Comparison of ENCODE assay signal across 8 cellular contexts in the genomic region with DNA sequence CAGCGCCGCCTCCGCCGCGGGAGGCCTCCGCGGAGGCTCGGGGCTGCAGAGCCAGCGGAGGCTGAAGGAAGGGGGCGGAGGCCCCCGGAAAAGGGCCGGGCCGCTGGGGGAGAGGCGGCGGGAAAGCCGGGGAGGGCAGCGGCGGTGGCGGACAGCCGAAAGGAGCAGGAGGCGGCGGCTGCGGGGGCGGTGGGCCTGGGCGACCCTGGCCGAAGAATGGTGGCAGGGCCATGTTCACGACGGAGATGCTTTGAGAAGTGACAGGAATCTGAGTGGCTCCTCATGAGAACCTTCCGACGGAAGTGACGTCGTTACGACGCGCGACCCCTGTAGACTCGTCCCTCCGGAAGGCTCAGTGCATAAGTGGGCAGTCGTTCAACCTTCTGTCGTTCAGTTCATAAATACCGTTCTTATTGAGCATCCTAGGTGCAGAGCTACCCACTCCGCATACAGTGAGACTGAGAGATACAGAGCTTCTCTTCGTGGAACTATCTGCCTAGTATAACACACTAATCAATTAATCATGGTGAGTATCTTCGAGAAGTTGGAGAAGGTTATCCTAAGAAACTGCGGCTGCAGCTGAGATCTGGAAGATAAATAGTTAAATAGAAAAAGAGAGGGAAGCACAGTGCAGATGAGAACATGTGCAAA. TPM values are rescaled to one million over a fixed set of nuclear protein-coding genes. Genes with fewer than 3 reads are reported as not detected.
A peak's percentile ranks its signal among the peaks of the same experiment; 100 is the strongest.
DNase-seq lines count a peak whose midpoint lies in the region; ATAC-seq and TF ChIP-seq lines count a peak whose summit lies in the region.

A gene with protein sequence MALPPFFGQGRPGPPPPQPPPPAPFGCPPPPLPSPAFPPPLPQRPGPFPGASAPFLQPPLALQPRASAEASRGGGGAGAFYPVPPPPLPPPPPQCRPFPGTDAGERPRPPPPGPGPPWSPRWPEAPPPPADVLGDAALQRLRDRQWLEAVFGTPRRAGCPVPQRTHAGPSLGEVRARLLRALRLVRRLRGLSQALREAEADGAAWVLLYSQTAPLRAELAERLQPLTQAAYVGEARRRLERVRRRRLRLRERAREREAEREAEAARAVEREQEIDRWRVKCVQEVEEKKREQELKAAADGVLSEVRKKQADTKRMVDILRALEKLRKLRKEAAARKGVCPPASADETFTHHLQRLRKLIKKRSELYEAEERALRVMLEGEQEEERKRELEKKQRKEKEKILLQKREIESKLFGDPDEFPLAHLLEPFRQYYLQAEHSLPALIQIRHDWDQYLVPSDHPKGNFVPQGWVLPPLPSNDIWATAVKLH (minus strand): TSS at position 259 of the 651 bp plus-strand sequence. CDS start 27 bp downstream, at position 232.

- no peaks in the 10 kb centered on the region for H3K27me3 ChIP-seq in duodenal mucosa (ENCODE audit: control insufficient read depth in 1 of 2, insufficient read depth in 2 of 2, low read length in 2 of 2)

- intact Hi-C loops in activated CD4-positive, alpha-beta memory T cell treated with anti-CD3 and anti-CD28 coated beads for 36 hours (cut with micrococcal nuclease): loop anchor here (2.0 to 5.0 kb wide), 2 partner anchors 51 to 164 kb away; a partner anchor contains a TSS
- intact Hi-C loops in lower leg skin (cut with DNase I; ENCODE audit: low total_unique reads): no loop called here

- TF ChIP-seq CTCF in lower leg skin (IDR thresholded peaks at IDR 0.05): no peak

- H3K9me3 ChIP-seq in duodenal mucosa (ENCODE audit: control insufficient read depth in 1 of 2, low read length in 2 of 2): no peaks in the 10 kb centered on the region

- CTCF ChIA-PET in activated CD4-positive, alpha-beta memory T cell treated with anti-CD3 and anti-CD28 coated beads for 36 hours (lab: Charles Lee): interaction anchor here (1.0 to 1.3 kb wide), 2 partner anchors 17 to 164 kb away, joined by 3 to 4 read pairs; no protein-coding TSS in a partner anchor

- H3K27ac ChIP-seq in duodenal mucosa (ENCODE audit: low read depth, low read length): peak within 1 kb of the TSS; percentile 50

- 2% methylated on average over 27 to 30 of the region's 45 CpGs for WGBS in lower leg skin, 2 donors

- ATAC-seq in GM19372 (IDR thresholded peaks at IDR 0.05; ENCODE audit: low read depth, unreplicated experiment) (peak; percentile 78), HG03565 (IDR thresholded peaks at IDR 0.05; ENCODE audit: unreplicated experiment) (peak; percentile 75)

- POLR2A ChIA-PET in activated CD4-positive, alpha-beta memory T cell treated with anti-CD3 and anti-CD28 coated beads for 36 hours (lab: Charles Lee): interaction anchor here (0.5 to 1.0 kb wide), 4 partner anchors 45 to 860 kb away, joined by 3 to 4 read pairs (median 3); a partner anchor contains a TSS

- TF ChIP-seq POLR2A in lower leg skin (IDR thresholded peaks at IDR 0.05): no peak

- H3K4me3 ChIP-seq in duodenal mucosa (ENCODE audit: low read depth in 1 of 2, low read length in 2 of 2): peak within 1 kb of the TSS; percentile 86 to 91
- H3K4me3 ChIP-seq in lower leg skin (ENCODE audit: low read depth, poor library complexity, severe bottlenecking): peak within 1 kb of the TSS; percentile 83

- H3K27me3 Mint-ChIP-seq in activated CD4-positive, alpha-beta memory T cell treated with anti-CD3 and anti-CD28 coated beads for 36 hours: no peaks in the 10 kb centered on the region

- DNase-seq in C1 segment of cervical spinal cord (lab: John Stamatoyannopoulos, UW) (peak; percentile 47 to 89 (median 80)), NCI-H82 (lab: John Stamatoyannopoulos, UW) (peak; percentile 98), lower leg skin (ENCODE audit: low spot score in 2 of 2) (peak; percentile 86 to 96)
- peak; percentile 91 for DNase-seq in activated CD4-positive, alpha-beta memory T cell treated with anti-CD3 and anti-CD28 coated beads for 36 hours
- DNase-seq in stimulated activated CD4-positive, alpha-beta T cell treated with anti-CD3 and anti-CD28 coated beads, Interleukin-4, amount 100 ng/mL, for 48 hours (ENCODE audit: low read depth in 2 of 2): peak; percentile 66 to 77

- peaks cover 13% of the 10 kb centered on the region for H3K9me3 Mint-ChIP-seq in activated CD4-positive, alpha-beta memory T cell treated with anti-CD3 and anti-CD28 coated beads for 36 hours

- H3K36me3 Mint-ChIP-seq in activated CD4-positive, alpha-beta memory T cell treated with anti-CD3 and anti-CD28 coated beads for 36 hours: peaks cover 23% of the 10 kb centered on the region

- peak within 1 kb of the TSS; percentile 95 for H3K27ac Mint-ChIP-seq in activated CD4-positive, alpha-beta memory T cell treated with anti-CD3 and anti-CD28 coated beads for 36 hours

- H3K4me1 Mint-ChIP-seq in activated CD4-positive, alpha-beta memory T cell treated with anti-CD3 and anti-CD28 coated beads for 36 hours (ENCODE audit: low read depth): peaks cover 28% of the 10 kb centered on the region

- H3K9ac ChIP-seq in duodenal mucosa (ENCODE audit: low read depth in 1 of 2, low read length in 2 of 2): peak within 1 kb of the TSS; percentile 80 to 85

- peaks cover 7 to 16% of the 10 kb centered on the region in 2 donors for H3K36me3 ChIP-seq in duodenal mucosa (ENCODE audit: control insufficient read depth in 1 of 2, insufficient read depth in 2 of 2, low read length in 2 of 2)

- H3K4me1 ChIP-seq in duodenal mucosa (ENCODE audit: control insufficient read depth in 1 of 2, insufficient read depth in 2 of 2, low read length in 2 of 2): peaks cover 12 to 16% of the 10 kb centered on the region in 2 donors

- peak within 1 kb of the TSS; percentile 98 for H3K4me3 Mint-ChIP-seq in activated CD4-positive, alpha-beta memory T cell treated with anti-CD3 and anti-CD28 coated beads for 36 hours

RNA-seq across cellular contexts. Expression of the gene that starts here (rescaled TPM):
- 10 to 100 TPM; 32.8 to 33.0 TPM for total RNA-seq in activated CD4-positive, alpha-beta memory T cell treated with anti-CD3 and anti-CD28 coated beads for 36 hours
- 10 to 100 TPM; 21.0 to 33.5 (median 27.0) TPM for total RNA-seq in lower leg skin

Comparison
In these comparisons a context has a peak if more than half of its experiments do, and no peak if none do; other contexts are left out.
1. Peak in every context shown above with its lines: DNase-seq, ATAC-seq, H3K4me3 ChIP-seq and H3K27ac ChIP-seq.